ENCODE assay signal across 1 cellular context in genomic region chr6:42618686-42619085, GRCh38.
TF ChIP-seq lines count a peak whose summit lies in the region.

No MANE protein-coding gene starts in this region.

TF ChIP-seq in H1, 55 proteins besides CTCF, POLR2A, EP300 and RAD21:
- TF ChIP-seq, protein P1, sequence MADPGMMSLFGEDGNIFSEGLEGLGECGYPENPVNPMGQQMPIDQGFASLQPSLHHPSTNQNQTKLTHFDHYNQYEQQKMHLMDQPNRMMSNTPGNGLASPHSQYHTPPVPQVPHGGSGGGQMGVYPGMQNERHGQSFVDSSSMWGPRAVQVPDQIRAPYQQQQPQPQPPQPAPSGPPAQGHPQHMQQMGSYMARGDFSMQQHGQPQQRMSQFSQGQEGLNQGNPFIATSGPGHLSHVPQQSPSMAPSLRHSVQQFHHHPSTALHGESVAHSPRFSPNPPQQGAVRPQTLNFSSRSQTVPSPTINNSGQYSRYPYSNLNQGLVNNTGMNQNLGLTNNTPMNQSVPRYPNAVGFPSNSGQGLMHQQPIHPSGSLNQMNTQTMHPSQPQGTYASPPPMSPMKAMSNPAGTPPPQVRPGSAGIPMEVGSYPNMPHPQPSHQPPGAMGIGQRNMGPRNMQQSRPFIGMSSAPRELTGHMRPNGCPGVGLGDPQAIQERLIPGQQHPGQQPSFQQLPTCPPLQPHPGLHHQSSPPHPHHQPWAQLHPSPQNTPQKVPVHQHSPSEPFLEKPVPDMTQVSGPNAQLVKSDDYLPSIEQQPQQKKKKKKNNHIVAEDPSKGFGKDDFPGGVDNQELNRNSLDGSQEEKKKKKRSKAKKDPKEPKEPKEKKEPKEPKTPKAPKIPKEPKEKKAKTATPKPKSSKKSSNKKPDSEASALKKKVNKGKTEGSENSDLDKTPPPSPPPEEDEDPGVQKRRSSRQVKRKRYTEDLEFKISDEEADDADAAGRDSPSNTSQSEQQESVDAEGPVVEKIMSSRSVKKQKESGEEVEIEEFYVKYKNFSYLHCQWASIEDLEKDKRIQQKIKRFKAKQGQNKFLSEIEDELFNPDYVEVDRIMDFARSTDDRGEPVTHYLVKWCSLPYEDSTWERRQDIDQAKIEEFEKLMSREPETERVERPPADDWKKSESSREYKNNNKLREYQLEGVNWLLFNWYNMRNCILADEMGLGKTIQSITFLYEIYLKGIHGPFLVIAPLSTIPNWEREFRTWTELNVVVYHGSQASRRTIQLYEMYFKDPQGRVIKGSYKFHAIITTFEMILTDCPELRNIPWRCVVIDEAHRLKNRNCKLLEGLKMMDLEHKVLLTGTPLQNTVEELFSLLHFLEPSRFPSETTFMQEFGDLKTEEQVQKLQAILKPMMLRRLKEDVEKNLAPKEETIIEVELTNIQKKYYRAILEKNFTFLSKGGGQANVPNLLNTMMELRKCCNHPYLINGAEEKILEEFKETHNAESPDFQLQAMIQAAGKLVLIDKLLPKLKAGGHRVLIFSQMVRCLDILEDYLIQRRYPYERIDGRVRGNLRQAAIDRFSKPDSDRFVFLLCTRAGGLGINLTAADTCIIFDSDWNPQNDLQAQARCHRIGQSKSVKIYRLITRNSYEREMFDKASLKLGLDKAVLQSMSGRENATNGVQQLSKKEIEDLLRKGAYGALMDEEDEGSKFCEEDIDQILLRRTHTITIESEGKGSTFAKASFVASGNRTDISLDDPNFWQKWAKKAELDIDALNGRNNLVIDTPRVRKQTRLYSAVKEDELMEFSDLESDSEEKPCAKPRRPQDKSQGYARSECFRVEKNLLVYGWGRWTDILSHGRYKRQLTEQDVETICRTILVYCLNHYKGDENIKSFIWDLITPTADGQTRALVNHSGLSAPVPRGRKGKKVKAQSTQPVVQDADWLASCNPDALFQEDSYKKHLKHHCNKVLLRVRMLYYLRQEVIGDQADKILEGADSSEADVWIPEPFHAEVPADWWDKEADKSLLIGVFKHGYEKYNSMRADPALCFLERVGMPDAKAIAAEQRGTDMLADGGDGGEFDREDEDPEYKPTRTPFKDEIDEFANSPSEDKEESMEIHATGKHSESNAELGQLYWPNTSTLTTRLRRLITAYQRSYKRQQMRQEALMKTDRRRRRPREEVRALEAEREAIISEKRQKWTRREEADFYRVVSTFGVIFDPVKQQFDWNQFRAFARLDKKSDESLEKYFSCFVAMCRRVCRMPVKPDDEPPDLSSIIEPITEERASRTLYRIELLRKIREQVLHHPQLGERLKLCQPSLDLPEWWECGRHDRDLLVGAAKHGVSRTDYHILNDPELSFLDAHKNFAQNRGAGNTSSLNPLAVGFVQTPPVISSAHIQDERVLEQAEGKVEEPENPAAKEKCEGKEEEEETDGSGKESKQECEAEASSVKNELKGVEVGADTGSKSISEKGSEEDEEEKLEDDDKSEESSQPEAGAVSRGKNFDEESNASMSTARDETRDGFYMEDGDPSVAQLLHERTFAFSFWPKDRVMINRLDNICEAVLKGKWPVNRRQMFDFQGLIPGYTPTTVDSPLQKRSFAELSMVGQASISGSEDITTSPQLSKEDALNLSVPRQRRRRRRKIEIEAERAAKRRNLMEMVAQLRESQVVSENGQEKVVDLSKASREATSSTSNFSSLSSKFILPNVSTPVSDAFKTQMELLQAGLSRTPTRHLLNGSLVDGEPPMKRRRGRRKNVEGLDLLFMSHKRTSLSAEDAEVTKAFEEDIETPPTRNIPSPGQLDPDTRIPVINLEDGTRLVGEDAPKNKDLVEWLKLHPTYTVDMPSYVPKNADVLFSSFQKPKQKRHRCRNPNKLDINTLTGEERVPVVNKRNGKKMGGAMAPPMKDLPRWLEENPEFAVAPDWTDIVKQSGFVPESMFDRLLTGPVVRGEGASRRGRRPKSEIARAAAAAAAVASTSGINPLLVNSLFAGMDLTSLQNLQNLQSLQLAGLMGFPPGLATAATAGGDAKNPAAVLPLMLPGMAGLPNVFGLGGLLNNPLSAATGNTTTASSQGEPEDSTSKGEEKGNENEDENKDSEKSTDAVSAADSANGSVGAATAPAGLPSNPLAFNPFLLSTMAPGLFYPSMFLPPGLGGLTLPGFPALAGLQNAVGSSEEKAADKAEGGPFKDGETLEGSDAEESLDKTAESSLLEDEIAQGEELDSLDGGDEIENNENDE (IDR thresholded peaks at IDR 0.05; ENCODE audit: insufficient replicate concordance, low read length): no peak
- TF ChIP-seq TCF12 (IDR thresholded peaks at IDR 0.05; ENCODE audit: low read depth, low read length): no peak
- TF ChIP-seq RFX5 (IDR thresholded peaks at IDR 0.05; ENCODE audit: borderline replicate concordance, low read depth, low read length): no peak
- TF ChIP-seq EZH2 (IDR thresholded peaks at IDR 0.05; ENCODE audit: low read depth, low read length, severe bottlenecking): no peak
